Comparison of ENCODE assay signal across 23 cellular contexts in genomic region chr2:120871016-120871635, GRCh38.
"Had no signal": no experiment of that assay in that cellular context is flagged by ENCODE, and none has a peak within 500 bp of the region (broad histone marks: within the 10 kb centered on the region; RNA-seq: fewer than 3 reads in every experiment).

No MANE protein-coding gene starts in this region.

- H3K9me3 ChIP-seq: psoas muscle, spleen, tibial artery, upper lobe of right lung, vagina had no signal

- H3K27me3 ChIP-seq: hepatocyte, neural progenitor cell, tibial artery, vagina had no signal

- H3K4me2 ChIP-seq: hepatocyte, neural progenitor cell had no signal

- H3K4me3 ChIP-seq: coronary artery, hepatocyte, neural progenitor cell, psoas muscle, spleen, tibial artery, upper lobe of right lung, vagina had no signal

- H3K36me3 Mint-ChIP-seq: memory B cell; natural killer cell treated with Interleukin-12 subunit alpha and Interleukin-12 subunit beta and Interleukin-15 and Interleukin-18, amount 100 ng/mL, for 72 hours; neural progenitor cell; stimulated activated memory B cell treated with anti-CD40 and anti-IgM and Interleukin-4, amounts not matched to agents 10 μg/mL and 1 μg/mL and 100 μg/mL, for 72 hours had no signal

- H3K4me1 Mint-ChIP-seq: memory B cell; stimulated activated memory B cell treated with anti-CD40 and anti-IgM and Interleukin-4, amounts not matched to agents 10 μg/mL and 1 μg/mL and 100 μg/mL, for 72 hours had no signal

- H3K27ac Mint-ChIP-seq: memory B cell; natural killer cell treated with Interleukin-12 subunit alpha and Interleukin-12 subunit beta and Interleukin-15 and Interleukin-18, amount 100 ng/mL, for 72 hours; neural progenitor cell; stimulated activated memory B cell treated with anti-CD40 and anti-IgM and Interleukin-4, amounts not matched to agents 10 μg/mL and 1 μg/mL and 100 μg/mL, for 72 hours; stimulated activated naive CD8-positive, alpha-beta T cell treated with anti-CD3 and anti-CD28 coated beads, Interleukin-15, Interleukin-2, amounts not matched to agents 100 ng/mL and 50 ng/mL, for 24 hours had no signal

- H3K9me3 Mint-ChIP-seq: memory B cell; natural killer cell treated with Interleukin-12 subunit alpha and Interleukin-12 subunit beta and Interleukin-15 and Interleukin-18, amount 100 ng/mL, for 72 hours; neural progenitor cell; stimulated activated memory B cell treated with anti-CD40 and anti-IgM and Interleukin-4, amounts not matched to agents 10 μg/mL and 1 μg/mL and 100 μg/mL, for 72 hours had no signal

- H3K4me1 ChIP-seq: parathyroid adenoma, upper lobe of right lung had no signal

- H3K9ac ChIP-seq: neural progenitor cell, parathyroid adenoma had no signal

- H3K36me3 ChIP-seq: neural progenitor cell, spleen, tibial artery, upper lobe of right lung, vagina had no signal

- H3K4me3 Mint-ChIP-seq: memory B cell; natural killer cell treated with Interleukin-12 subunit alpha and Interleukin-12 subunit beta and Interleukin-15 and Interleukin-18, amount 100 ng/mL, for 72 hours; neural progenitor cell; stimulated activated memory B cell treated with anti-CD40 and anti-IgM and Interleukin-4, amounts not matched to agents 10 μg/mL and 1 μg/mL and 100 μg/mL, for 72 hours; stimulated activated naive CD8-positive, alpha-beta T cell treated with anti-CD3 and anti-CD28 coated beads, Interleukin-15, Interleukin-2, amounts not matched to agents 100 ng/mL and 50 ng/mL, for 24 hours had no signal

- H3K27ac ChIP-seq: coronary artery, hepatocyte, neural progenitor cell, parathyroid adenoma, psoas muscle, spleen, tibial artery, upper lobe of right lung, vagina had no signal

- H2AFZ ChIP-seq: hepatocyte, neural progenitor cell, parathyroid adenoma had no signal

- DNase-seq: effector CD4-positive, alpha-beta T cell; foreskin melanocyte; head of caudate nucleus; left cardiac atrium; midbrain; occipital lobe; retina; stimulated activated CD4-positive, alpha-beta T cell treated with anti-CD3 and anti-CD28 coated beads, Interleukin-15, amount 100 ng/mL, for 24 hours; stimulated activated CD4-positive, alpha-beta T cell treated with anti-CD3 and anti-CD28 coated beads, Interleukin-1b, Interleukin-23, amount 100 ng/mL, for 48 hours; stimulated activated CD4-positive, alpha-beta T cell treated with anti-CD3 and anti-CD28 coated beads, Interleukin-4, amount 100 ng/mL, for 24 hours; tibial artery; upper lobe of right lung had no signal
